In the genomic region with DNA sequence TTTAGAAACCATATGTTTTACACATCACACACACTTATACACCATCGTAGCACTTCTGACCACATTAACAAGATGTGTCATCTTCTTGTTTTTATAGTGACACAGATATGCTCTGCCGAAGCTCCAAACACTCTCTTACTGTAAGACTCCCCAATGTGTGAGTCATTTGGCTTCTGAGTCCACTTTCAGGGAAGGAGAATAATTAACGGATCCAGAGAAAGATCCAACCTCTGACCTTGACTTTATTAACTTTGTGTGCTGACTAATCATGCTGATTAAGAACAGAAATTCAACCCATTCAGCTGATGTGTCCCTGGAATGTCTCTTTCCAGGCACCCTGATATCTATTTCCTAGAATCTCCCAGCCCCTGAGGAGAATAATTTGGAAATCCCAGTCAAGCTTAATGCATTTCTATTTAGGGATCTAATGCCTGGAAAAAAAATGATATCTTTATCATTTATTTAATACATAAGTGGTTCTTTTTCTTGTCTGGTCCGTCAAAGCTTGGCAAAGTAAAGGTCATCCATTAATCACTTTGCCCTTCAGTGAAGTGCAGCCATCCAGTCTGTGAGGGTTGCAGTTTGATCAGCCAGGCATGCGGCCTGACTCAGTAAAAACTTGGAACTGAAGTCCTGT, we compare ENCODE assay signal across 13 cellular contexts.
DNase-seq lines count a peak whose midpoint lies in the region; ATAC-seq and TF ChIP-seq lines count a peak whose summit lies in the region.
"Had no signal": no experiment of that assay in that cellular context is flagged by ENCODE, and none has a peak within 500 bp of the region (broad histone marks: within the 10 kb centered on the region; RNA-seq: fewer than 3 reads in every experiment).

No MANE protein-coding gene starts in this region.

- H3K36me3 ChIP-seq in IMR-90 (ENCODE audit: control insufficient read depth, insufficient read depth, low read length), result no peaks in the 10 kb centered on the region
- H3K36me3 ChIP-seq: prostate gland had no signal

- no peak overlapping the region for H3K56ac ChIP-seq in IMR-90 (ENCODE audit: extremely low read depth, insufficient read depth, low read length)

- no peaks in the 10 kb centered on the region for H3K9me1 ChIP-seq in IMR-90 (ENCODE audit: insufficient read depth, low read length)

- H3K4me3 ChIP-seq in IMR-90 (ENCODE audit: insufficient read depth, low read depth, low read length), result no peak overlapping the region
- H3K4me3 ChIP-seq: coronary artery, prostate gland had no signal

- H3K14ac ChIP-seq in IMR-90 (replicated peaks; ENCODE audit: low read depth, low read length), result 0 out of 2 replicates have a peak overlapping the region, but pooled peaks have one; percentile 7

- no peak for TF ChIP-seq POLR2A in IMR-90 (IDR thresholded peaks at IDR 0.05; ENCODE audit: low read depth, low read length)

- WGBS in IMR-90 (ENCODE audit: extremely low coverage in 2 of 2, insufficient read length in 1 of 2), 2 experiments, result 50% methylated on average over 1 of the region's 5 CpGs; no CpG with 5 or more reads in 1 of the 2 experiments

- H2BK120ac ChIP-seq in IMR-90 (ENCODE audit: low read depth, low read length), result no peak overlapping the region

- CTCF ChIA-PET in IMR-90 (lab: Yijun Ruan, JAX), result interaction anchor here (0.6 kb wide), 1 partner anchor 23 kb away, joined by 4 read pairs; no protein-coding TSS in a partner anchor

- H3K4me2 ChIP-seq in IMR-90 (ENCODE audit: low read depth, low read length), result no peak overlapping the region

- TF ChIP-seq CTCF in AG09319 (IDR thresholded peaks at IDR 0.05; ENCODE audit: low read depth, low read length), result no peak
- no peak for TF ChIP-seq CTCF in IMR-90 (conservative IDR thresholded peaks at IDR 0.05; ENCODE audit: low read depth, low read length)

- no peak overlapping the region for H3K18ac ChIP-seq in IMR-90 (ENCODE audit: low read depth, low read length)

- H2AK9ac ChIP-seq in IMR-90 (replicated peaks; ENCODE audit: low read depth, low read length, poor library complexity), result no peak overlapping the region

- POLR2A ChIA-PET in IMR-90 (lab: Charles Lee; ENCODE audit: unreplicated experiment), result no interaction called here

- no peak overlapping the region for H2AK5ac ChIP-seq in IMR-90 (ENCODE audit: low read depth, low read length)

- H3K4ac ChIP-seq in IMR-90 (ENCODE audit: low read depth, low read length), result no peak overlapping the region

- H3K9me3 ChIP-seq in IMR-90 (ENCODE audit: control insufficient read depth, insufficient read depth, low read length), result no peaks in the 10 kb centered on the region
- H3K9me3 ChIP-seq: prostate gland had no signal

- H3K79me1 ChIP-seq in IMR-90 (ENCODE audit: low read depth in 1 of 2, low read length in 2 of 2), result no peaks in the 10 kb centered on the region

- DNase-seq in AG09319 (ENCODE audit: extremely low read depth, low read depth) (peak; percentile 76), IMR-90 (peak; percentile 92), dedifferentiated amniotic fluid mesenchymal stem cell (ENCODE audit: extremely low spot score) (peak; percentile 65), myocyte (ENCODE audit: low read depth) (peak; percentile 6), T-helper 2 cell (no peak), AML-193 (lab: John Stamatoyannopoulos, UW) (no peak), NCI-H2196 (lab: John Stamatoyannopoulos, UW; ENCODE audit: unreplicated experiment) (no peak), NCI-H1105 treated with DMSO at 0.1 percent for 48 hours (lab: John Stamatoyannopoulos, UW) (no peak)
- DNase-seq: CD4-positive, alpha-beta memory T cell; Karpas-422; T1000 had no signal

- H3K23ac ChIP-seq in IMR-90 (ENCODE audit: low read depth, low read length), result no peak overlapping the region

- no peaks in the 10 kb centered on the region for H3K27me3 ChIP-seq in IMR-90 (ENCODE audit: control insufficient read depth, insufficient read depth, low read length)

- dilution Hi-C loops in IMR-90 (cut with HindIII; ENCODE audit: low sequenced_read_pairs, unreplicated experiment), result no loop called here

- intact Hi-C loops in IMR-90 (cut with micrococcal nuclease), result no loop called here

- no peak overlapping the region for H4K8ac ChIP-seq in IMR-90 (ENCODE audit: low read depth in 2 of 2, low read length in 2 of 2)

- BruUV-seq in IMR-90 (replicated peaks; lab: Mats Ljungman, UMichigan), result no TSS peak

- H3K4me1 ChIP-seq in IMR-90 (ENCODE audit: control insufficient read depth, insufficient read depth, low read length), result no peaks in the 10 kb centered on the region
- H3K4me1 ChIP-seq: prostate gland had no signal

- no peak overlapping the region for H2AFZ ChIP-seq in IMR-90 (replicated peaks; ENCODE audit: low read length, poor library complexity)

- no peak overlapping the region for H3K9ac ChIP-seq in IMR-90 (ENCODE audit: low read depth, low read length)

- H4K5ac ChIP-seq in IMR-90 (ENCODE audit: low read depth, low read length), result no peak overlapping the region; the same call in 1 of the 2 replicates

- ATAC-seq in IMR-90 (ENCODE audit: low read depth), result peak; percentile 96

- no peak overlapping the region for H4K91ac ChIP-seq in IMR-90 (ENCODE audit: insufficient read depth, low read depth, low read length)

- H2BK15ac ChIP-seq in IMR-90 (ENCODE audit: low read depth, low read length), result no peak overlapping the region

- in situ Hi-C loops in IMR-90 (cut with MboI; ENCODE audit: low sequenced_read_pairs), result no loop called here

- no peak overlapping the region for H2BK20ac ChIP-seq in IMR-90 (ENCODE audit: low read depth, low read length)

- no peak overlapping the region for H2BK5ac ChIP-seq in IMR-90 (ENCODE audit: low read depth, low read length, poor library complexity, severe bottlenecking)

- no peaks in the 10 kb centered on the region for H4K20me1 ChIP-seq in IMR-90 (ENCODE audit: insufficient read depth, low read length)

- no peak overlapping the region for H3K27ac ChIP-seq in IMR-90 (ENCODE audit: insufficient read depth, low read length)
- H3K27ac ChIP-seq: coronary artery, prostate gland had no signal

- no peak for TF ChIP-seq RAD21 in IMR-90 (IDR thresholded peaks at IDR 0.05; ENCODE audit: low read length)

TF ChIP-seq in IMR-90, 13 proteins besides CTCF, POLR2A, EP300 and RAD21:
- TF ChIP-seq NFE2L2 (IDR thresholded peaks at IDR 0.05; ENCODE audit: low read depth, low read length) (no peak), ELK1 (IDR thresholded peaks at IDR 0.05; ENCODE audit: borderline replicate concordance, low read depth, low read length) (no peak), CEBPB (IDR thresholded peaks at IDR 0.05; ENCODE audit: low read depth, low read length) (peak; percentile 0; the same call in 1 of the 2 replicates), FOS (IDR thresholded peaks at IDR 0.05; ENCODE audit: low read depth, low read length) (peak; percentile 39; the same call in 1 of the 2 replicates), CHD1 (IDR thresholded peaks at IDR 0.05; ENCODE audit: low read depth, low read length) (no peak), MAFK (IDR thresholded peaks at IDR 0.05; ENCODE audit: low read depth, low read length) (no peak)

Comparison
In these comparisons a context has a peak if more than half of its experiments do, and no peak if none do; other contexts are left out.
1. DNase-seq: peak in AG09319 (single experiment), IMR-90 (single experiment), dedifferentiated amniotic fluid mesenchymal stem cell (single experiment) and myocyte (single experiment); none in T-helper 2 cell (0 of 5), AML-193 (0 of 2), NCI-H2196 (single experiment) and NCI-H1105 treated with DMSO at 0.1 percent for 48 hours (single experiment).